1 cellular context compared by ENCODE assay signal in the genomic region with DNA sequence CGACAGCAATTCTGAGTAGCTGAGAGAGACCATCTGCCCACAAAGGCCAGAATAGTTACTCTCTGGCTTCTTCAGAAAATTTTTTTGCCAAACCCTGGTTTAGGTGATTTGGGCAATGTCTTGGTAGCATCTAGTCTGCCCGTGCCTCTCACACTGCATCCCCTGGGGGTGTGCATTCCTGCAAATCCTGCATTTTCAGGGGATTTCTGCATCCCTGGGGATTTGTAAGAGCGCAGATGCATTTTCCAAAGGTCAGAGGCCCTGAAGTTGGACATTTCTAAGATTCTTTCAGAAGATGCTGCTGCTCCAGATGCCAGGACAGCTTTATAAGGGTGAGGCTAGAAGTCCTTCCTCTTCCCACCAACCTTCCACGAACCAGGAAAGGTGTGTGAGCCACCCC.
TF ChIP-seq lines count a peak whose summit lies in the region.

No MANE protein-coding gene starts in this region.

TF ChIP-seq in H1, 55 proteins besides CTCF, POLR2A, EP300 and RAD21:
- TF ChIP-seq RNF2 (IDR thresholded peaks at IDR 0.05; ENCODE audit: borderline replicate concordance, low read depth, low read length, missing control alignments, poor library complexity, severe bottlenecking) (no peak), KDM5A (IDR thresholded peaks at IDR 0.05; ENCODE audit: low read length) (no peak), RXRA (IDR thresholded peaks at IDR 0.05; ENCODE audit: insufficient read depth, low read depth, low read length) (no peak), MAX (IDR thresholded peaks at IDR 0.05) (no peak), MAFK (IDR thresholded peaks at IDR 0.05; ENCODE audit: low read depth, low read length) (no peak), TCF12 (IDR thresholded peaks at IDR 0.05; ENCODE audit: low read depth, low read length) (no peak), ATF2 (IDR thresholded peaks at IDR 0.05; ENCODE audit: low read length) (no peak), GTF2F1 (IDR thresholded peaks at IDR 0.05; ENCODE audit: borderline replicate concordance, low read depth, low read length) (no peak), EGR1 (IDR thresholded peaks at IDR 0.05; ENCODE audit: borderline replicate concordance, low read depth, low read length) (no peak), FOSL1 (IDR thresholded peaks at IDR 0.05; ENCODE audit: insufficient read depth, low read depth, low read length) (no peak), KDM4A (IDR thresholded peaks at IDR 0.05; ENCODE audit: low read depth, low read length, severe bottlenecking) (no peak), HDAC6 (IDR thresholded peaks at IDR 0.05; ENCODE audit: low read depth, low read length) (no peak), CBX5 (IDR thresholded peaks at IDR 0.05; ENCODE audit: low read depth, low read length) (no peak), BACH1 (IDR thresholded peaks at IDR 0.05; ENCODE audit: low read length) (no peak), SUZ12 (IDR thresholded peaks at IDR 0.05; ENCODE audit: low read length) (no peak), YY1 (IDR thresholded peaks at IDR 0.05; ENCODE audit: low read depth, low read length) (no peak)
- TF ChIP-seq, protein P1, sequence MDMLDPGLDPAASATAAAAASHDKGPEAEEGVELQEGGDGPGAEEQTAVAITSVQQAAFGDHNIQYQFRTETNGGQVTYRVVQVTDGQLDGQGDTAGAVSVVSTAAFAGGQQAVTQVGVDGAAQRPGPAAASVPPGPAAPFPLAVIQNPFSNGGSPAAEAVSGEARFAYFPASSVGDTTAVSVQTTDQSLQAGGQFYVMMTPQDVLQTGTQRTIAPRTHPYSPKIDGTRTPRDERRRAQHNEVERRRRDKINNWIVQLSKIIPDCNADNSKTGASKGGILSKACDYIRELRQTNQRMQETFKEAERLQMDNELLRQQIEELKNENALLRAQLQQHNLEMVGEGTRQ (IDR thresholded peaks at IDR 0.05; ENCODE audit: low read length), result no peak
